37 cellular contexts compared by ENCODE assay signal in genomic region chr20:39132093-39132492, GRCh38.
DNase-seq lines count a peak whose midpoint lies in the region; ATAC-seq, FAIRE-seq and TF ChIP-seq lines count a peak whose summit lies in the region.
"Had no signal": no experiment of that assay in that cellular context is flagged by ENCODE, and none has a peak within 500 bp of the region (broad histone marks: within the 10 kb centered on the region; RNA-seq: fewer than 3 reads in every experiment).

No MANE protein-coding gene starts in this region.

- H3K36me3 Mint-ChIP-seq in neural progenitor cell: no peaks in the 10 kb centered on the region
- H3K36me3 Mint-ChIP-seq: CD14-positive monocyte; CD4-positive, alpha-beta memory T cell; CD4-positive, CD25-positive, alpha-beta regulatory T cell; CD8-positive, alpha-beta T cell had no signal

- intact Hi-C loops in HepG2 (cut with micrococcal nuclease; ENCODE audit: unreplicated experiment) (no loop called here), right lobe of liver (cut with DNase I) (no loop called here), K562 (cut with micrococcal nuclease) (no loop called here), psoas muscle (cut with DNase I) (no loop called here)

- H3K9ac ChIP-seq in HepG2 (ENCODE audit: insufficient read depth, low read depth, low read length): no peak overlapping the region
- no peak overlapping the region for H3K9ac ChIP-seq in K562 (ENCODE audit: insufficient read depth in 1 of 2, low read depth in 2 of 2, low read length in 2 of 2)
- no peak overlapping the region for H3K9ac ChIP-seq in neural progenitor cell
- H3K9ac ChIP-seq: BLaER1; BLaER1 treated with 17β-estradiol and CSF1 and Interleukin-3, amounts not matched to agents 10 nM and 100 nM had no signal

- H3K4me1 ChIP-seq in HepG2 (ENCODE audit: insufficient read depth, low read length) (no peaks in the 10 kb centered on the region), right lobe of liver (no peaks in the 10 kb centered on the region), K562 (replicated peaks in 1 of 2; ENCODE audit: control insufficient read depth in 2 of 2, insufficient read depth in 2 of 2, low read length in 2 of 2) (no peaks in the 10 kb centered on the region), neural progenitor cell (peaks cover 12% of the 10 kb centered on the region), psoas muscle (no peaks in the 10 kb centered on the region)
- H3K4me1 ChIP-seq: A549, BE2C, BLaER1, Caco-2 had no signal

- H2AFZ ChIP-seq in HepG2 (ENCODE audit: low read length): no peak overlapping the region
- H2AFZ ChIP-seq in K562 (ENCODE audit: low read depth, low read length): no peak overlapping the region
- no peak overlapping the region for H2AFZ ChIP-seq in neural progenitor cell (replicated peaks)

- no TSS peak for BruUV-seq in HepG2 (replicated peaks; lab: Mats Ljungman, UMichigan)
- no TSS peak for BruUV-seq in K562 (replicated peaks; lab: Mats Ljungman, UMichigan)

- H3K4me3 ChIP-seq in HepG2 (replicated peaks in 1 of 3; ENCODE audit: insufficient read depth in 1 of 3, low read depth in 2 of 3, low read length in 3 of 3) (no peak overlapping the region), right lobe of liver (no peak overlapping the region), K562 (no peak overlapping the region), neural progenitor cell (no peak overlapping the region), psoas muscle (no peak overlapping the region)
- H3K4me3 ChIP-seq: A549; BLaER1; BLaER1 treated with 17β-estradiol and CSF1 and Interleukin-3, amounts not matched to agents 10 nM and 100 nM had no signal

- CTCF ChIA-PET in HepG2 (lab: Yijun Ruan, JAX; ENCODE audit: low intra/inter-chr PET ratio, low total read pairs): no interaction called here
- CTCF ChIA-PET in K562 (lab: Yijun Ruan, JAX; ENCODE audit: low intra/inter-chr PET ratio): no interaction called here

- peaks cover 31% of the 10 kb centered on the region for H3K4me1 Mint-ChIP-seq in neural progenitor cell
- H3K4me1 Mint-ChIP-seq: B cell; CD14-positive monocyte; CD4-positive, alpha-beta memory T cell; CD4-positive, CD25-positive, alpha-beta regulatory T cell; CD8-positive, alpha-beta memory T cell had no signal

- POLR2A ChIA-PET in HepG2 (lab: Yijun Ruan, JAX): no interaction called here
- POLR2A ChIA-PET in K562 (lab: Yijun Ruan, JAX): no interaction called here

- ATAC-seq in HepG2 (no peak), right lobe of liver (no peak), K562 (no peak), psoas muscle (no peak)
- ATAC-seq: A549; CD8-positive, alpha-beta T cell had no signal

- H3K9me3 Mint-ChIP-seq in neural progenitor cell: no peaks in the 10 kb centered on the region
- H3K9me3 Mint-ChIP-seq: CD4-positive, alpha-beta memory T cell; CD4-positive, alpha-beta T cell; CD8-positive, alpha-beta memory T cell; CD8-positive, alpha-beta T cell had no signal

- H3K27ac Mint-ChIP-seq in neural progenitor cell: peak overlapping the region; percentile 11
- H3K27ac Mint-ChIP-seq: B cell; CD14-positive monocyte; CD4-positive, alpha-beta memory T cell; CD4-positive, alpha-beta T cell; CD4-positive, CD25-positive, alpha-beta regulatory T cell; CD8-positive, alpha-beta memory T cell; CD8-positive, alpha-beta T cell had no signal

- H3K27me3 ChIP-seq in HepG2 (ENCODE audit: control insufficient read depth in 1 of 2, insufficient read depth in 2 of 2, low read length in 2 of 2): no peaks in the 10 kb centered on the region
- H3K27me3 ChIP-seq in right lobe of liver: no peaks in the 10 kb centered on the region
- H3K27me3 ChIP-seq in K562 (ENCODE audit: control insufficient read depth in 2 of 2, insufficient read depth in 2 of 2, low read length in 2 of 2): no peaks in the 10 kb centered on the region; a peak in 1 of 5 replicates
- no peaks in the 10 kb centered on the region for H3K27me3 ChIP-seq in neural progenitor cell
- H3K27me3 ChIP-seq in psoas muscle (ENCODE audit: insufficient read depth in 3 of 3, low read length in 2 of 3): no peaks in the 10 kb centered on the region
- H3K27me3 ChIP-seq: BE2C; BLaER1; BLaER1 treated with 17β-estradiol and CSF1 and Interleukin-3, amounts not matched to agents 10 nM and 100 nM had no signal

- H3K4me3 Mint-ChIP-seq in neural progenitor cell: no peak overlapping the region
- H3K4me3 Mint-ChIP-seq: B cell; CD14-positive monocyte; CD4-positive, alpha-beta memory T cell; CD4-positive, alpha-beta T cell; CD4-positive, CD25-positive, alpha-beta regulatory T cell; CD8-positive, alpha-beta memory T cell; CD8-positive, alpha-beta T cell had no signal

- in situ Hi-C loops in HepG2 (cut with HindIII; ENCODE audit: extremely low pct_ligation_motif_present, low pct_unique_long_range_greater_than_20kb) (no loop called here), K562 (cut with MboI) (no loop called here)

- H3K27me3 Mint-ChIP-seq in neural progenitor cell (ENCODE audit: insufficient read depth, low read depth): peaks cover 14% of the 10 kb centered on the region
- H3K27me3 Mint-ChIP-seq: CD4-positive, alpha-beta T cell had no signal

- no peaks in the 10 kb centered on the region for H4K20me1 ChIP-seq in HepG2 (ENCODE audit: insufficient read depth, low read length)
- H4K20me1 ChIP-seq in K562 (replicated peaks; ENCODE audit: control insufficient read depth, insufficient read depth, low read length): no peaks in the 10 kb centered on the region; the same call in 1 of the 2 replicates
- no peaks in the 10 kb centered on the region for H4K20me1 ChIP-seq in neural progenitor cell (ENCODE audit: low read depth)
- H4K20me1 ChIP-seq: BLaER1; BLaER1 treated with 17β-estradiol and CSF1 and Interleukin-3, amounts not matched to agents 10 nM and 100 nM had no signal

- no peak for TF ChIP-seq RAD21 in HepG2 (CRISPR knock-in tag; IDR thresholded peaks at IDR 0.05)
- TF ChIP-seq RAD21 in K562 (CRISPR knock-in tag; conservative IDR thresholded peaks at IDR 0.05 in 1 of 2, IDR thresholded peaks at IDR 0.05 in 1 of 2): no peak

- no peak for TF ChIP-seq POLR2A in HepG2 (IDR thresholded peaks at IDR 0.05; ENCODE audit: insufficient read depth in 1 of 2, low read depth in 2 of 2, low read length in 2 of 2)
- TF ChIP-seq POLR2A in right lobe of liver (IDR thresholded peaks at IDR 0.05): no peak
- TF ChIP-seq POLR2A in K562 (conservative IDR thresholded peaks at IDR 0.05): no peak

- no peaks in the 10 kb centered on the region for H3F3A ChIP-seq in neural progenitor cell (ENCODE audit: low read depth)

- no peak overlapping the region for H3K27ac ChIP-seq in HepG2 (ENCODE audit: extremely low read length, insufficient read depth, low read length)
- no peak overlapping the region for H3K27ac ChIP-seq in right lobe of liver
- H3K27ac ChIP-seq in K562 (ENCODE audit: extremely low read depth, low read depth, low read length): no peak overlapping the region
- H3K27ac ChIP-seq in neural progenitor cell: no peak overlapping the region
- no peak overlapping the region for H3K27ac ChIP-seq in psoas muscle
- H3K27ac ChIP-seq: 22Rv1; A549; BLaER1; BLaER1 treated with 17β-estradiol and CSF1 and Interleukin-3, amounts not matched to agents 10 nM and 100 nM; C4-2B had no signal

- H3K9me1 ChIP-seq in K562 (ENCODE audit: control insufficient read depth, insufficient read depth, low read length): no peaks in the 10 kb centered on the region

- H3K4me2 ChIP-seq in HepG2 (ENCODE audit: low read depth, low read length) (no peak overlapping the region), K562 (ENCODE audit: insufficient read depth, low read length) (no peak overlapping the region), neural progenitor cell (no peak overlapping the region)
- H3K4me2 ChIP-seq: A549; BLaER1; BLaER1 treated with 17β-estradiol and CSF1 and Interleukin-3, amounts not matched to agents 10 nM and 100 nM had no signal

- FAIRE-seq in HepG2 (lab: Jason Lieb, UNC): no peak
- peak; percentile 4 for FAIRE-seq in HTR-8/SVneo (lab: Jason Lieb, UNC)
- FAIRE-seq in K562 (lab: Jason Lieb, UNC): no peak
- FAIRE-seq: A204.1, A549, D721Med had no signal

- H3K9me3 ChIP-seq in HepG2 (ENCODE audit: low read length) (no peaks in the 10 kb centered on the region), right lobe of liver (no peaks in the 10 kb centered on the region), K562 (replicated peaks; ENCODE audit: control insufficient read depth, insufficient read depth, low read depth, low read length) (no peaks in the 10 kb centered on the region), neural progenitor cell (ENCODE audit: low read depth) (no peaks in the 10 kb centered on the region), psoas muscle (no peaks in the 10 kb centered on the region)
- H3K9me3 ChIP-seq: A549; BE2C; BLaER1; BLaER1 treated with 17β-estradiol and CSF1 and Interleukin-3, amounts not matched to agents 10 nM and 100 nM; Caco-2 had no signal

- no peaks in the 10 kb centered on the region for H3K79me2 ChIP-seq in HepG2 (ENCODE audit: insufficient read depth, low read length)
- H3K79me2 ChIP-seq in K562 (ENCODE audit: control insufficient read depth, insufficient read depth, low read length): no peaks in the 10 kb centered on the region
- H3K79me2 ChIP-seq in neural progenitor cell (ENCODE audit: low read depth): no peaks in the 10 kb centered on the region

- TF ChIP-seq CTCF in HepG2 (CRISPR knock-in tag; IDR thresholded peaks at IDR 0.05) (no peak), right lobe of liver (IDR thresholded peaks at IDR 0.05) (no peak), K562 (IDR thresholded peaks at IDR 0.05 in 2 of 3, conservative IDR thresholded peaks at IDR 0.05 in 1 of 3; ENCODE audit: insufficient read depth in 2 of 3, low read depth in 1 of 3, low read length in 3 of 3) (no peak), neural progenitor cell (IDR thresholded peaks at IDR 0.05) (no peak), psoas muscle (IDR thresholded peaks at IDR 0.05) (no peak)

- no peaks in the 10 kb centered on the region for H3K36me3 ChIP-seq in HepG2 (replicated peaks in 1 of 2; ENCODE audit: control insufficient read depth in 1 of 2, insufficient read depth in 2 of 2, low read length in 2 of 2)
- H3K36me3 ChIP-seq in right lobe of liver: no peaks in the 10 kb centered on the region
- no peaks in the 10 kb centered on the region for H3K36me3 ChIP-seq in K562 (ENCODE audit: control insufficient read depth, insufficient read depth, low read length)
- no peaks in the 10 kb centered on the region for H3K36me3 ChIP-seq in neural progenitor cell
- H3K36me3 ChIP-seq in psoas muscle (ENCODE audit: insufficient read depth in 1 of 2, low read depth in 1 of 2): no peaks in the 10 kb centered on the region
- H3K36me3 ChIP-seq: BE2C; BLaER1; BLaER1 treated with 17β-estradiol and CSF1 and Interleukin-3, amounts not matched to agents 10 nM and 100 nM had no signal

- DNase-seq in HepG2 (ENCODE audit: low spot score) (no peak), right lobe of liver (no peak), HTR-8/SVneo (ENCODE audit: insufficient read length, low spot score) (no peak), K562 (ENCODE audit: extremely low read depth in 1 of 4, low spot score in 3 of 4) (no peak), neural progenitor cell (ENCODE audit: low spot score) (no peak), HuH-7.5 (ENCODE audit: low spot score) (no peak), psoas muscle (no peak), NCI-H2081 (lab: John Stamatoyannopoulos, UW) (no peak)
- DNase-seq: 8988T; ACHN; AML-193; BE2C; C1 segment of cervical spinal cord; Caco-2; Calu3; CD4-positive, alpha-beta memory T cell; CD4-positive, alpha-beta T cell; CD4-positive, CD25-positive, alpha-beta regulatory T cell; CD8-positive, alpha-beta memory T cell; CD8-positive, alpha-beta T cell; COR-L47; DMS 273 treated with DMSO at 0.1 percent for 48 hours; DMS153; DMS53; DMS79; DMS79 treated with DMSO at 0.1 percent for 48 hours; DND-41; EL had no signal

- TF ChIP-seq EP300 in HepG2 (IDR thresholded peaks at IDR 0.05; ENCODE audit: low read depth in 2 of 2, low read length in 2 of 2) (no peak), HepG2 (CRISPR knock-in tag; IDR thresholded peaks at IDR 0.05; ENCODE audit: borderline replicate concordance) (no peak), K562 (IDR thresholded peaks at IDR 0.05; ENCODE audit: low read length) (no peak)
